18 cellular contexts compared by ENCODE assay signal in the genomic region with DNA sequence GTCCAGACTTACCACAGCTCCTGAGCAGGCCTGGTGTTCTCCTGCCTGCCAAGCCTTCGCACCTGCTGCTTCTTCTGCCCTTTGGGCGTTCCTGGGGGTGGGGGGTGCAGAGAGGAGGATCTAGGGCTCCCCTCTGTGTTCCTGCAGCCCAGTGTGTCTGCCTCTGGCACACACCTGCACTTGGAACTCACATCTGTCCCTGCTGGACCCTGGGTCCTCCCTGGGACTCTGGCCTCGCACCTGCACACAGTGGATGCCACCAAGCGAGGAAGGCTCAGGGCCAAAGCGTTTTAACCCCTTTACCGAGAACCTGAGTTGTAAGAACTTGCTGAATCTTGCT.
"Had no signal": no experiment of that assay in that cellular context is flagged by ENCODE, and none has a peak within 500 bp of the region (broad histone marks: within the 10 kb centered on the region; RNA-seq: fewer than 3 reads in every experiment).

No MANE protein-coding gene starts in this region.

- DNase-seq: activated naive CD4-positive, alpha-beta T cell; activated naive CD8-positive, alpha-beta T cell treated with anti-CD3 and anti-CD28 coated beads for 36 hours; activated T-cell treated with anti-CD3 and anti-CD28 coated beads for 4 hours; amniotic stem cell; effector memory CD8-positive, alpha-beta T cell; mesenchymal stem cell; naive thymus-derived CD8-positive, alpha-beta T cell; right lobe of liver; stimulated activated CD4-positive, alpha-beta T cell treated with anti-CD3 and anti-CD28 coated beads, Interleukin-4, amount 100 ng/mL, for 24 hours; stomach; trophoblast cell had no signal

- H3K4me2 ChIP-seq: smooth muscle cell had no signal

- FAIRE-seq: pancreas, TTC549 had no signal

- H3K36me3 Mint-ChIP-seq: activated naive CD8-positive, alpha-beta T cell treated with anti-CD3 and anti-CD28 coated beads for 36 hours; naive thymus-derived CD8-positive, alpha-beta T cell; stimulated activated effector memory CD8-positive, alpha-beta T cell treated with anti-CD3 and anti-CD28 coated beads, Interleukin-12 subunit alpha, Interleukin-12 subunit beta, amount 100 ng/mL, for 72 hours had no signal

- H3K27ac Mint-ChIP-seq: activated naive CD8-positive, alpha-beta T cell treated with anti-CD3 and anti-CD28 coated beads for 36 hours; activated T-helper 1 cell treated with anti-CD3 and anti-CD28 coated beads, Interleukin-12 subunit alpha, Interleukin-12 subunit beta, Interleukin-2, Interleukin-4 antibody, amounts not matched to agents 30 ng/mL and 10 ng/mL and 1 ng/mL, durations not matched to agents 14 hours and 24 hours and 36 hours; effector memory CD8-positive, alpha-beta T cell; naive thymus-derived CD8-positive, alpha-beta T cell; stimulated activated effector memory CD8-positive, alpha-beta T cell treated with anti-CD3 and anti-CD28 coated beads, Interleukin-12 subunit alpha, Interleukin-12 subunit beta, amount 100 ng/mL, for 72 hours; T-helper 2 cell treated with Interferon-gamma antibody and Interleukin-4, amounts not matched to agents 5 μg/mL and 100 μg/mL, for 36 hours had no signal

- H3K4me1 ChIP-seq: pancreas, right lobe of liver, stomach had no signal

- H3K9me3 ChIP-seq: pancreas, right lobe of liver, stomach had no signal

- H3K9me3 Mint-ChIP-seq: activated naive CD8-positive, alpha-beta T cell treated with anti-CD3 and anti-CD28 coated beads for 36 hours; activated T-helper 1 cell treated with anti-CD3 and anti-CD28 coated beads, Interleukin-12 subunit alpha, Interleukin-12 subunit beta, Interleukin-2, Interleukin-4 antibody, amounts not matched to agents 30 ng/mL and 10 ng/mL and 1 ng/mL, durations not matched to agents 14 hours and 24 hours and 36 hours; effector memory CD8-positive, alpha-beta T cell; naive thymus-derived CD8-positive, alpha-beta T cell; stimulated activated effector memory CD8-positive, alpha-beta T cell treated with anti-CD3 and anti-CD28 coated beads, Interleukin-12 subunit alpha, Interleukin-12 subunit beta, amount 100 ng/mL, for 72 hours; T-helper 2 cell treated with Interferon-gamma antibody and Interleukin-4, amounts not matched to agents 5 μg/mL and 100 μg/mL, for 36 hours had no signal

- H3K4me3 ChIP-seq: cardiac muscle cell, pancreas, right lobe of liver, smooth muscle cell, stomach had no signal

- H3K4me3 Mint-ChIP-seq: activated naive CD8-positive, alpha-beta T cell treated with anti-CD3 and anti-CD28 coated beads for 36 hours; activated T-helper 1 cell treated with anti-CD3 and anti-CD28 coated beads, Interleukin-12 subunit alpha, Interleukin-12 subunit beta, Interleukin-2, Interleukin-4 antibody, amounts not matched to agents 30 ng/mL and 10 ng/mL and 1 ng/mL, durations not matched to agents 14 hours and 24 hours and 36 hours; effector memory CD8-positive, alpha-beta T cell; naive thymus-derived CD8-positive, alpha-beta T cell; stimulated activated effector memory CD8-positive, alpha-beta T cell treated with anti-CD3 and anti-CD28 coated beads, Interleukin-12 subunit alpha, Interleukin-12 subunit beta, amount 100 ng/mL, for 72 hours; T-helper 2 cell treated with Interferon-gamma antibody and Interleukin-4, amounts not matched to agents 5 μg/mL and 100 μg/mL, for 36 hours had no signal

- H3K36me3 ChIP-seq: cardiac muscle cell, pancreas, right lobe of liver, stomach had no signal

- H3K4me1 Mint-ChIP-seq: activated naive CD8-positive, alpha-beta T cell treated with anti-CD3 and anti-CD28 coated beads for 36 hours had no signal

- H3K27ac ChIP-seq: cardiac muscle cell, pancreas, right lobe of liver, stomach had no signal

- H3K27me3 ChIP-seq: cardiac muscle cell, right lobe of liver had no signal
